In genomic region chr2:128590309-128591021, GRCh38 we compare ENCODE assay signal across 21 cellular contexts.
"Had no signal": no experiment of that assay in that cellular context is flagged by ENCODE, and none has a peak within 500 bp of the region (broad histone marks: within the 10 kb centered on the region; RNA-seq: fewer than 3 reads in every experiment).

No MANE protein-coding gene starts in this region.

- H2AFZ ChIP-seq: neural progenitor cell, parathyroid adenoma had no signal

- H3K36me3 Mint-ChIP-seq: memory B cell; natural killer cell treated with Interleukin-12 subunit alpha and Interleukin-12 subunit beta and Interleukin-15 and Interleukin-18, amount 100 ng/mL, for 72 hours; neural progenitor cell had no signal

- H3K4me1 ChIP-seq: gastrocnemius medialis, lower lobe of right lung, prostate gland had no signal

- H3K27ac Mint-ChIP-seq: memory B cell; natural killer cell treated with Interleukin-12 subunit alpha and Interleukin-12 subunit beta and Interleukin-15 and Interleukin-18, amount 100 ng/mL, for 72 hours; neural progenitor cell; stimulated activated memory B cell treated with anti-CD40 and anti-IgM and Interleukin-4, amounts not matched to agents 10 μg/mL and 1 μg/mL and 100 μg/mL, for 72 hours; stimulated activated naive CD8-positive, alpha-beta T cell treated with anti-CD3 and anti-CD28 coated beads, Interleukin-15, Interleukin-2, amounts not matched to agents 100 ng/mL and 50 ng/mL, for 24 hours had no signal

- H3K79me2 ChIP-seq: parathyroid adenoma had no signal

- H3K9me3 Mint-ChIP-seq: natural killer cell treated with Interleukin-12 subunit alpha and Interleukin-12 subunit beta and Interleukin-15 and Interleukin-18, amount 100 ng/mL, for 72 hours; neural progenitor cell; stimulated activated memory B cell treated with anti-CD40 and anti-IgM and Interleukin-4, amounts not matched to agents 10 μg/mL and 1 μg/mL and 100 μg/mL, for 72 hours; stimulated activated naive CD8-positive, alpha-beta T cell treated with anti-CD3 and anti-CD28 coated beads, Interleukin-15, Interleukin-2, amounts not matched to agents 100 ng/mL and 50 ng/mL, for 24 hours had no signal

- H3K27me3 Mint-ChIP-seq: stimulated activated naive CD8-positive, alpha-beta T cell treated with anti-CD3 and anti-CD28 coated beads, Interleukin-15, Interleukin-2, amounts not matched to agents 100 ng/mL and 50 ng/mL, for 24 hours had no signal

- H3K27me3 ChIP-seq: gastrocnemius medialis, neural progenitor cell, testis, tibial nerve had no signal

- H3K4me2 ChIP-seq: neural progenitor cell had no signal

- H3K4me3 ChIP-seq: gastrocnemius medialis, lower lobe of right lung, neural progenitor cell, prostate gland, spleen, testis, tibial nerve had no signal

- H3K4me3 Mint-ChIP-seq: memory B cell; natural killer cell treated with Interleukin-12 subunit alpha and Interleukin-12 subunit beta and Interleukin-15 and Interleukin-18, amount 100 ng/mL, for 72 hours; neural progenitor cell; stimulated activated memory B cell treated with anti-CD40 and anti-IgM and Interleukin-4, amounts not matched to agents 10 μg/mL and 1 μg/mL and 100 μg/mL, for 72 hours; stimulated activated naive CD8-positive, alpha-beta T cell treated with anti-CD3 and anti-CD28 coated beads, Interleukin-15, Interleukin-2, amounts not matched to agents 100 ng/mL and 50 ng/mL, for 24 hours had no signal

- H3K36me3 ChIP-seq: gastrocnemius medialis, lower lobe of right lung, neural progenitor cell, prostate gland, spleen, tibial nerve had no signal

- H3K9ac ChIP-seq: neural progenitor cell, parathyroid adenoma had no signal

- FAIRE-seq: endometrium had no signal

- H3K27ac ChIP-seq: gastrocnemius medialis, lower lobe of right lung, neural progenitor cell, parathyroid adenoma, prostate gland, spleen, testis, tibial nerve had no signal

- DNase-seq: effector memory CD4-positive, alpha-beta T cell; gastrocnemius medialis; islet precursor cell; lower lobe of right lung; midbrain; occipital lobe; retina; stimulated activated CD4-positive, alpha-beta T cell treated with anti-CD3 and anti-CD28 coated beads, Interleukin-15, amount 100 ng/mL, for 24 hours; stimulated activated CD4-positive, alpha-beta T cell treated with anti-CD3 and anti-CD28 coated beads, Interleukin-1b, Interleukin-23, amount 100 ng/mL, for 48 hours; stimulated activated CD4-positive, alpha-beta T cell treated with anti-CD3 and anti-CD28 coated beads, Interleukin-4, amount 100 ng/mL, for 24 hours; testis had no signal

- H3K9me3 ChIP-seq: gastrocnemius medialis, lower lobe of right lung, prostate gland, testis had no signal

- H3K4me1 Mint-ChIP-seq: memory B cell; stimulated activated memory B cell treated with anti-CD40 and anti-IgM and Interleukin-4, amounts not matched to agents 10 μg/mL and 1 μg/mL and 100 μg/mL, for 72 hours had no signal
